Comparison of ENCODE assay signal across 21 cellular contexts in genomic region chr12:49253033-49253623, GRCh38. TPM values are rescaled to one million over a fixed set of nuclear protein-coding genes. Genes with fewer than 3 reads are reported as not detected.
DNase-seq lines count a peak whose midpoint lies in the region; ATAC-seq and TF ChIP-seq lines count a peak whose summit lies in the region.
"Had no signal": no experiment of that assay in that cellular context is flagged by ENCODE, and none has a peak within 500 bp of the region (broad histone marks: within the 10 kb centered on the region; RNA-seq: fewer than 3 reads in every experiment).

No MANE protein-coding gene starts in this region.

- no peaks in the 10 kb centered on the region for H3K36me3 Mint-ChIP-seq in CD4-positive, alpha-beta T cell (ENCODE audit: low read depth)
- H3K36me3 Mint-ChIP-seq: CD8-positive, alpha-beta memory T cell; immature natural killer cell had no signal

- H3K9me3 Mint-ChIP-seq in CD4-positive, alpha-beta T cell, result no peaks in the 10 kb centered on the region
- H3K9me3 Mint-ChIP-seq: activated T-helper 1 cell treated with anti-CD3 and anti-CD28 coated beads, Interleukin-12 subunit alpha, Interleukin-12 subunit beta, Interleukin-2, Interleukin-4 antibody, amounts not matched to agents 30 ng/mL and 10 ng/mL and 1 ng/mL, durations not matched to agents 14 hours and 24 hours and 36 hours; CD8-positive, alpha-beta memory T cell; immature natural killer cell had no signal

- POLR2A ChIA-PET in CD4-positive, alpha-beta T cell (lab: Charles Lee), result no interaction called here

- no peaks in the 10 kb centered on the region for H3K27me3 ChIP-seq in CD4-positive, alpha-beta T cell (ENCODE audit: control insufficient read depth, insufficient read depth, low read length)

- H3K9me3 ChIP-seq in CD4-positive, alpha-beta T cell (ENCODE audit: control insufficient read depth, low read length), result no peaks in the 10 kb centered on the region
- H3K9me3 ChIP-seq: prostate gland, thoracic aorta had no signal

- H3K27me3 Mint-ChIP-seq in CD4-positive, alpha-beta T cell, result no peaks in the 10 kb centered on the region

- H3K4me3 Mint-ChIP-seq in CD4-positive, alpha-beta T cell, result no peak overlapping the region
- H3K4me3 Mint-ChIP-seq: activated T-helper 1 cell treated with anti-CD3 and anti-CD28 coated beads, Interleukin-12 subunit alpha, Interleukin-12 subunit beta, Interleukin-2, Interleukin-4 antibody, amounts not matched to agents 30 ng/mL and 10 ng/mL and 1 ng/mL, durations not matched to agents 14 hours and 24 hours and 36 hours; CD8-positive, alpha-beta memory T cell; immature natural killer cell had no signal

- peak; percentile 79 for DNase-seq in EL
- DNase-seq in M059J (ENCODE audit: low read depth), result peak; percentile 90
- peak; percentile 49 for DNase-seq in astrocyte of the hippocampus (ENCODE audit: low read depth, low spot score)
- DNase-seq in renal cortical epithelial cell (ENCODE audit: low read depth), result peak; percentile 90
- no peak for DNase-seq in middle frontal gyrus (ENCODE audit: extremely low spot score, low spot score)
- no peak for DNase-seq in Kasumi-1 (lab: John Stamatoyannopoulos, UW)
- DNase-seq in CD4-positive, alpha-beta T cell, result no peak
- DNase-seq: caudate nucleus; CD8-positive, alpha-beta memory T cell; dermis blood vessel endothelial cell; DMS53; immature natural killer cell; KBM-7; NCI-H146; NCI-H2171; NCI-H526 treated with DMSO at 0.1 percent for 48 hours had no signal

- TF ChIP-seq CTCF in CD4-positive, alpha-beta T cell (IDR thresholded peaks at IDR 0.05), result no peak

- H3K27ac Mint-ChIP-seq in CD4-positive, alpha-beta T cell, result no peak overlapping the region
- H3K27ac Mint-ChIP-seq: activated T-helper 1 cell treated with anti-CD3 and anti-CD28 coated beads, Interleukin-12 subunit alpha, Interleukin-12 subunit beta, Interleukin-2, Interleukin-4 antibody, amounts not matched to agents 30 ng/mL and 10 ng/mL and 1 ng/mL, durations not matched to agents 14 hours and 24 hours and 36 hours; CD8-positive, alpha-beta memory T cell had no signal

- intact Hi-C loops in CD4-positive, alpha-beta T cell (cut with DNase I, micrococcal nuclease), result no loop called here

- CTCF ChIA-PET in CD4-positive, alpha-beta T cell (lab: Charles Lee), result no interaction called here

- H3K27ac ChIP-seq in CD4-positive, alpha-beta T cell (ENCODE audit: low read depth, low read length), result no peak overlapping the region
- H3K27ac ChIP-seq: prostate gland, thoracic aorta had no signal

- H3K4me1 Mint-ChIP-seq in CD4-positive, alpha-beta T cell (ENCODE audit: low read depth), result no peaks in the 10 kb centered on the region

- ATAC-seq in CD4-positive, alpha-beta T cell (ENCODE audit: poor library complexity), result no peak

RNA-seq across cellular contexts. Expression of gene TUBA1C, which starts 11.8 kb away (rescaled TPM):
- 1,117 and 1,179 TPM in 2 replicates for total RNA-seq in M059J (2014; rRNA removed; shearing (Covaris generic))
- total RNA-seq in renal cortical epithelial cell, result 212 and 831 TPM in 2 replicates
- total RNA-seq in CD4-positive, alpha-beta T cell, result 10 to 100 TPM; 23.4 to 28.9 TPM

RNA-seq across cellular contexts. Expression of gene PRPH, which starts 41.8 kb away (rescaled TPM):
- 0.12 TPM in 1 of 2 replicates, not detected in the other for total RNA-seq in M059J (2014; rRNA removed; shearing (Covaris generic))
- not detected in 2 replicates for total RNA-seq in renal cortical epithelial cell
- total RNA-seq in CD4-positive, alpha-beta T cell, result under 1 TPM in 1 of 2 experiments, not detected in 1; 0.56 TPM
- total RNA-seq: activated CD8-positive, alpha-beta memory T cell treated with anti-CD3 and anti-CD28 coated beads for 36 hours; activated T-helper 1 cell treated with anti-CD3 and anti-CD28 coated beads, Interleukin-12 subunit alpha, Interleukin-12 subunit beta, Interleukin-2, Interleukin-4 antibody, amounts not matched to agents 30 ng/mL and 10 ng/mL and 1 ng/mL, durations not matched to agents 14 hours and 24 hours and 36 hours; CD8-positive, alpha-beta memory T cell; dermis blood vessel endothelial cell; endothelial cell of umbilical vein had no signal

Comparison
In these comparisons a context has a peak if more than half of its experiments do, and no peak if none do; other contexts are left out.
1. DNase-seq: peak in EL (single experiment), M059J (single experiment), astrocyte of the hippocampus (single experiment) and renal cortical epithelial cell (single experiment); none in middle frontal gyrus (single experiment), Kasumi-1 (0 of 2) and CD4-positive, alpha-beta T cell (0 of 10).